In genomic region chr10:119104653-119105024, GRCh38 we compare ENCODE assay signal across 8 cellular contexts. TPM values are rescaled to one million over a fixed set of nuclear protein-coding genes. Genes with fewer than 3 reads are reported as not detected.
DNase-seq lines count a peak whose midpoint lies in the region; FAIRE-seq and TF ChIP-seq lines count a peak whose summit lies in the region.

No MANE protein-coding gene starts in this region.

- H3F3A ChIP-seq in smooth muscle cell (ENCODE audit: low read depth) = peaks cover 5% of the 10 kb centered on the region

- FAIRE-seq in D721Med (lab: Jason Lieb, UNC) = no peak

- H3K9ac ChIP-seq in adipocyte (ENCODE audit: low read length) = peak overlapping the region; percentile 93
- H3K9ac ChIP-seq in smooth muscle cell (ENCODE audit: low read depth) = peak overlapping the region; percentile 32

- H3K4me2 ChIP-seq in smooth muscle cell = peak overlapping the region; percentile 99

- 2% methylated on average over 12 of the region's 22 CpGs for WGBS in smooth muscle cell (ENCODE audit: low lambda C conversion rate)

- H3K36me3 ChIP-seq in adipocyte (ENCODE audit: control insufficient read depth, insufficient read depth, low read length, severe bottlenecking) (peaks cover 13% of the 10 kb centered on the region), smooth muscle cell (ENCODE audit: low read depth) (no peaks in the 10 kb centered on the region)

- no peaks in the 10 kb centered on the region for H3K27me3 ChIP-seq in adipocyte (replicated peaks; ENCODE audit: control insufficient read depth, insufficient read depth, low read length)
- H3K27me3 ChIP-seq in smooth muscle cell (ENCODE audit: low read depth) = no peaks in the 10 kb centered on the region

- H3K27ac ChIP-seq in smooth muscle cell (ENCODE audit: low read depth) = no peak overlapping the region

- DNase-seq in GM12864 (ENCODE audit: low read depth) (no peak), HT-29 (ENCODE audit: low spot score) (peak; percentile 24), adipocyte (ENCODE audit: low read depth) (no peak), iris pigment epithelial cell (ENCODE audit: low read depth) (peak; percentile 23), smooth muscle cell (lab: John Stamatoyannopoulos, UW; ENCODE audit: unreplicated experiment) (peak; percentile 30), ACHN (no peak), NCI-H1436 treated with DMSO at 0.1 percent for 48 hours (lab: John Stamatoyannopoulos, UW) (no peak), D721Med (ENCODE audit: insufficient read length, low spot score) (no peak)

- H3K9me3 ChIP-seq in adipocyte (ENCODE audit: control insufficient read depth, low read length) (no peaks in the 10 kb centered on the region), smooth muscle cell (replicated peaks; ENCODE audit: low read depth) (no peaks in the 10 kb centered on the region)

- H4K20me1 ChIP-seq in smooth muscle cell (ENCODE audit: low read depth) = peaks cover 14% of the 10 kb centered on the region

- peaks cover 24% of the 10 kb centered on the region for H3K79me2 ChIP-seq in smooth muscle cell (ENCODE audit: low read depth)

- in situ Hi-C loops in ACHN (cut with HindIII; ENCODE audit: low pct_ligation_motif_present, low pct_unique_long_range_greater_than_20kb, low sequenced_read_pairs) = no loop called here

- TF ChIP-seq CTCF in GM12864 (IDR thresholded peaks at IDR 0.05; ENCODE audit: low read depth, low read length, missing control alignments) (no peak), smooth muscle cell (IDR thresholded peaks at IDR 0.05; ENCODE audit: borderline replicate concordance, insufficient read depth, poor library complexity, severe bottlenecking) (no peak), D721Med (IDR thresholded peaks at IDR 0.05; ENCODE audit: insufficient read depth, missing control alignments) (no peak)

- H3K4me1 ChIP-seq in adipocyte (ENCODE audit: control insufficient read depth, insufficient read depth, low read length) (peaks cover 21% of the 10 kb centered on the region), smooth muscle cell (ENCODE audit: low read depth) (peaks cover 9% of the 10 kb centered on the region)

- H3K4me3 ChIP-seq in GM12864 (ENCODE audit: low read depth, low read length) (peak overlapping the region; percentile 84), adipocyte (ENCODE audit: low read length) (peak overlapping the region; percentile 92), smooth muscle cell (peak overlapping the region; percentile 87)

- peak overlapping the region; percentile 93 for H2AFZ ChIP-seq in smooth muscle cell (ENCODE audit: low read depth)

RNA-seq across cellular contexts. Expression of gene DENND10, which starts 0.7 kb away (rescaled TPM):
- 29.6 and 31.6 TPM in 2 replicates for total RNA-seq in HT-29 (2014; rRNA removed; shearing (Covaris generic))
- 45.1 and 57.0 TPM in 2 replicates for total RNA-seq in smooth muscle cell
- polyA plus RNA-seq in smooth muscle cell = 51.0 and 57.2 TPM in 2 replicates

RNA-seq across cellular contexts. Expression of gene EIF3A, which starts 24.0 kb away (rescaled TPM):
- total RNA-seq in HT-29 (2014; rRNA removed; shearing (Covaris generic)) = 52.5 and 53.3 TPM in 2 replicates
- total RNA-seq in smooth muscle cell = 95.0 and 105 TPM in 2 replicates
- 37.9 and 51.5 TPM in 2 replicates for polyA plus RNA-seq in smooth muscle cell

Comparison
In these comparisons a context has a peak if more than half of its experiments do, and no peak if none do; other contexts are left out.
1. DNase-seq: peak in HT-29 (single experiment), iris pigment epithelial cell (single experiment) and smooth muscle cell (single experiment); none in GM12864 (single experiment), adipocyte (single experiment), ACHN (single experiment), NCI-H1436 treated with DMSO at 0.1 percent for 48 hours (single experiment) and D721Med (single experiment).
2. Peak in every context shown above with its lines, with median percentiles within 50 percentile points of each other: H3K4me3 ChIP-seq.